13 cellular contexts compared by ENCODE assay signal in the genomic region with DNA sequence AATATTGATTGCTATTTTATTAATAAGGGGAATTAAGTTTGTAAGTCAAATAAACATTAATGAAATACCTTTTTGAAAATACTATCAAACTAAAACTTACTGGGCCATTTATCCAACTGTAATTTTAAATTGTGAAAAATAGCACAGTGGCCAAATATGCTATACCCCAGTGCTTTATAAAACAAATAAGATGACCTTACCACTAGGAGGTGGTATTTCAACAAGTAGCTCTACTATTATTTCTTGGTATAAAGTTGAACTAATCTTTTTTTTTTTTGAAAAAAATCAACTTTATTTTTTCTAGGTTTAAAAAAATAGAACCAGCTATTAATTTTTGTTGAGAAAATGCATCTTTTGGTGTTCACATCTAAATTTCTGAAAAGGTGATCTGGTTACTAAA. TPM values are rescaled to one million over a fixed set of nuclear protein-coding genes. Genes with fewer than 3 reads are reported as not detected.
A peak's percentile ranks its signal among the peaks of the same experiment; 100 is the strongest.
DNase-seq lines count a peak whose midpoint lies in the region; ATAC-seq, FAIRE-seq and TF ChIP-seq lines count a peak whose summit lies in the region.
"Had no signal": no experiment of that assay in that cellular context is flagged by ENCODE, and none has a peak within 500 bp of the region (broad histone marks: within the 10 kb centered on the region; RNA-seq: fewer than 3 reads in every experiment).

No MANE protein-coding gene starts in this region.

- no peaks in the 10 kb centered on the region for H3K4me1 ChIP-seq in BE2C
- no peaks in the 10 kb centered on the region for H3K4me1 ChIP-seq in lower lobe of right lung

- H3K9me3 ChIP-seq in BE2C (no peaks in the 10 kb centered on the region), lower lobe of right lung (no peaks in the 10 kb centered on the region)

- peaks cover 5% of the 10 kb centered on the region for H3K27me3 ChIP-seq in BE2C
- H3K27me3 ChIP-seq in H7 (ENCODE audit: control insufficient read depth, insufficient read depth, low read length): no peaks in the 10 kb centered on the region
- H3K27me3 ChIP-seq in lower lobe of right lung (ENCODE audit: low read depth): no peaks in the 10 kb centered on the region

- no peak overlapping the region for H3K27ac Mint-ChIP-seq in activated CD8-positive, alpha-beta memory T cell treated with anti-CD3 and anti-CD28 coated beads, Interleukin-2, amount 10 ng/mL, durations not matched to agents 7 days and 5 days

- ATAC-seq in lower lobe of right lung (no peak), HG02973 (IDR thresholded peaks at IDR 0.05; ENCODE audit: unreplicated experiment) (no peak)
- ATAC-seq in activated CD8-positive, alpha-beta memory T cell treated with anti-CD3 and anti-CD28 coated beads, Interleukin-2, amount 10 ng/mL, durations not matched to agents 7 days and 5 days: no peak
- ATAC-seq: right cardiac atrium had no signal

- H3K27ac ChIP-seq in lower lobe of right lung: no peak overlapping the region

- no peaks in the 10 kb centered on the region for H3K4me1 Mint-ChIP-seq in activated CD8-positive, alpha-beta memory T cell treated with anti-CD3 and anti-CD28 coated beads, Interleukin-2, amount 10 ng/mL, durations not matched to agents 7 days and 5 days

- peaks cover 2% of the 10 kb centered on the region for H3K27me3 Mint-ChIP-seq in activated CD8-positive, alpha-beta memory T cell treated with anti-CD3 and anti-CD28 coated beads, Interleukin-2, amount 10 ng/mL, durations not matched to agents 7 days and 5 days

- in situ Hi-C loops in KBM-7 (cut with MboI; ENCODE audit: low pct_unique_long_range_greater_than_20kb, low sequenced_read_pairs): no loop called here

- H3K36me3 ChIP-seq in BE2C (no peaks in the 10 kb centered on the region), H7 (replicated peaks; ENCODE audit: control insufficient read depth, insufficient read depth, low read length) (no peaks in the 10 kb centered on the region), lower lobe of right lung (peaks cover 16% of the 10 kb centered on the region)

- FAIRE-seq in TTC549 (lab: Jason Lieb, UNC): peak; percentile 86

- TF ChIP-seq CTCF in BE2C (IDR thresholded peaks at IDR 0.05; ENCODE audit: low read depth, low read length): peak; percentile 37
- peak; percentile 16 for TF ChIP-seq CTCF in lower lobe of right lung (IDR thresholded peaks at IDR 0.05)

- H3K4me3 ChIP-seq in BE2C (ENCODE audit: low read depth, low read length) (no peak overlapping the region), H7 (ENCODE audit: insufficient read depth, low read depth, low read length) (no peak overlapping the region), lower lobe of right lung (no peak overlapping the region)

- no peak overlapping the region for H3K4me3 Mint-ChIP-seq in activated CD8-positive, alpha-beta memory T cell treated with anti-CD3 and anti-CD28 coated beads, Interleukin-2, amount 10 ng/mL, durations not matched to agents 7 days and 5 days

- DNase-seq in BE2C: no peak
- DNase-seq in H7: peak; percentile 24
- DNase-seq in lower lobe of right lung: no peak
- DNase-seq in cerebellar cortex (ENCODE audit: low spot score): no peak
- DNase-seq in activated CD8-positive, alpha-beta memory T cell treated with anti-CD3 and anti-CD28 coated beads, Interleukin-2, amount 10 ng/mL, durations not matched to agents 7 days and 5 days: no peak
- no peak for DNase-seq in KBM-7
- DNase-seq: COR-L47, midbrain, NCI-H1417 treated with DMSO at 0.1 percent for 48 hours, NCI-H774, right cardiac atrium had no signal

- CTCF ChIA-PET in activated CD8-positive, alpha-beta memory T cell treated with anti-CD3 and anti-CD28 coated beads, Interleukin-2, amount 10 ng/mL, durations not matched to agents 7 days and 5 days (lab: Charles Lee): interaction anchor here (1.0 kb wide), 1 partner anchor 9 kb away, joined by 4 read pairs; no protein-coding TSS in a partner anchor

- no peaks in the 10 kb centered on the region for H3K9me3 Mint-ChIP-seq in activated CD8-positive, alpha-beta memory T cell treated with anti-CD3 and anti-CD28 coated beads, Interleukin-2, amount 10 ng/mL, durations not matched to agents 7 days and 5 days (ENCODE audit: low read depth)

- peaks cover 2% of the 10 kb centered on the region for H3K36me3 Mint-ChIP-seq in activated CD8-positive, alpha-beta memory T cell treated with anti-CD3 and anti-CD28 coated beads, Interleukin-2, amount 10 ng/mL, durations not matched to agents 7 days and 5 days

- intact Hi-C loops in lower lobe of right lung (cut with DNase I): no loop called here

RNA-seq across cellular contexts. Expression of a gene that starts 14.7 kb away (rescaled TPM):
- polyA plus RNA-seq in BE2C (2012; ENCODE audit: insufficient read depth, insufficient read length, low read depth): 0.25 TPM
- 0.14 and 0.33 TPM in 2 replicates for total RNA-seq in H7 (2014; rRNA removed; shearing (Covaris generic))
- 11.9 TPM for total RNA-seq in lower lobe of right lung
- 1 to 10 TPM; 3.2 to 4.8 TPM for total RNA-seq in activated CD8-positive, alpha-beta memory T cell treated with anti-CD3 and anti-CD28 coated beads, Interleukin-2, amount 10 ng/mL, durations not matched to agents 7 days and 5 days

RNA-seq across cellular contexts. Expression of a gene that starts 14.9 kb away (rescaled TPM):
- polyA plus RNA-seq in BE2C (2012; ENCODE audit: insufficient read depth, insufficient read length, low read depth): 1.2 TPM
- 2.8 and 4.3 TPM in 2 replicates for total RNA-seq in H7 (2014; rRNA removed; shearing (Covaris generic))
- 4.8 TPM for total RNA-seq in lower lobe of right lung
- 1 to 10 TPM; 1.3 to 2.0 TPM for total RNA-seq in activated CD8-positive, alpha-beta memory T cell treated with anti-CD3 and anti-CD28 coated beads, Interleukin-2, amount 10 ng/mL, durations not matched to agents 7 days and 5 days
